In the genomic region with DNA sequence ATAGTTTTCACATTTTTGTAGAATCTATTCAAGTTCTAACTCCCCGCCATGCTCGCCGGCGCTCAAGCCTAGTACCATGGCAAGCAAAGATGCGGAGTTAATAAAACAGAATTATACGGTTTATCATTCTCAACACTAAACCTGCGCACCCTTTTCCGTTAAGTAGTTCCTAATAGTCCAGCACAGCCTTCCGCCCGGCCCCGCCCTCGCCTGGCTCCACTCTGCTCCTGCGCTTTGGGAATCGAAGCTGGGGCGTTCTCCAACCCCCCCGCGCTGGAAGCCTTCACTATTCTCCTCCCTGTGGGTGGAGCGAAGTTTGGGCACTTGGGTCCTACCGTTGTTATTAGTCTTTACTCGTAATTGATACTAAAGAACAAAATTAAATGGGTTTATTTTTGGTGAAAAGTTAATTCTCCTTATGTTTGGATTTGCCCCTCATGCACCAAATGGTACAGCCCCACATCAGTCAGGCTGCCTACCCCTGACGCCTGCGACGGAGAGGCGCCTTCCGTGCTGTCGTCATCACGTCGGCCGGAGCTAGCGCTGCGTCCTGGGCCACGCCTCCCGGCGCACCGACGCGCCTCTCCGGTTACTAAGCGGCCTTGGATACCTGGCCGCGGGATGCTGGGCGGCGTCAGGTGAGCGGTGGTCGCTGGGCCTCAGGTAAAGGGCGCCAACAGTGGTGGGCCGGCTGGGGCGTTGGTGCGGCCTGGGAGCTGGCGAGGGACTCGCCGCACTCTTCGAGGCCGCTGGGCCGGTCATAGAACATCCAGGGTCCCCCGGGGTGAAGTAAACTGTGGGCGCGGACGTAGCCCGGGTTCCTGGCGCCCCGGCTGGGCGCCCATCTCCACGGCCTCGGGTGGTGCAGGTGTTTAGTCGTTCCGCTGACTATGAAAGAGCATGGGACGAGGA, we compare ENCODE assay signal across 8 cellular contexts. TPM values are rescaled to one million over a fixed set of nuclear protein-coding genes. Genes with fewer than 3 reads are reported as not detected.
DNase-seq lines count a peak whose midpoint lies in the region; ATAC-seq, FAIRE-seq and TF ChIP-seq lines count a peak whose summit lies in the region.

A gene with protein sequence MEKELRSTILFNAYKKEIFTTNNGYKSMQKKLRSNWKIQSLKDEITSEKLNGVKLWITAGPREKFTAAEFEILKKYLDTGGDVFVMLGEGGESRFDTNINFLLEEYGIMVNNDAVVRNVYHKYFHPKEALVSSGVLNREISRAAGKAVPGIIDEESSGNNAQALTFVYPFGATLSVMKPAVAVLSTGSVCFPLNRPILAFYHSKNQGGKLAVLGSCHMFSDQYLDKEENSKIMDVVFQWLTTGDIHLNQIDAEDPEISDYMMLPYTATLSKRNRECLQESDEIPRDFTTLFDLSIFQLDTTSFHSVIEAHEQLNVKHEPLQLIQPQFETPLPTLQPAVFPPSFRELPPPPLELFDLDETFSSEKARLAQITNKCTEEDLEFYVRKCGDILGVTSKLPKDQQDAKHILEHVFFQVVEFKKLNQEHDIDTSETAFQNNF (plus strand): TSS at position 546 of the 912 bp plus-strand sequence. CDS start 3,762 bp downstream, outside the sequence.

- H3K27me3 Mint-ChIP-seq in T-helper 17 cell: peaks cover 6% of the 10 kb centered on the region

- no peaks in the 10 kb centered on the region for H3K9me3 ChIP-seq in T-helper 17 cell (ENCODE audit: control insufficient read depth, low read length, poor library complexity, severe bottlenecking)
- H3K9me3 ChIP-seq in psoas muscle: no peaks in the 10 kb centered on the region

- intact Hi-C loops in left ventricle myocardium superior (cut with micrococcal nuclease): no loop called here
- intact Hi-C loops in psoas muscle (cut with DNase I): loop anchor here (5.0 kb wide), 1 partner anchor 133 kb away; a partner anchor contains a TSS

- peaks cover 5% of the 10 kb centered on the region for H3K4me1 ChIP-seq in psoas muscle

- H3K4me3 ChIP-seq in psoas muscle: peak within 1 kb of the TSS; percentile 89

- DNase-seq in GM13977 (ENCODE audit: low spot score): peak; percentile 93
- DNase-seq in NCI-H1694 treated with DMSO at 0.1 percent for 48 hours (lab: John Stamatoyannopoulos, UW): peak; percentile 90
- DNase-seq in T-helper 17 cell: peak; percentile 75 to 80 (median 76)
- peak; percentile 96 for DNase-seq in left ventricle myocardium superior
- DNase-seq in psoas muscle: peak; percentile 92 to 96
- peak; percentile 100 for DNase-seq in urothelium cell line (ENCODE audit: low spot score)

- no peak for TF ChIP-seq CTCF in GM13977 (IDR thresholded peaks at IDR 0.05; ENCODE audit: extremely low read depth, insufficient read depth, missing control alignments)
- no peak for TF ChIP-seq CTCF in psoas muscle (IDR thresholded peaks at IDR 0.05)

- peak; percentile 96 for FAIRE-seq in urothelium cell line (lab: Jason Lieb, UNC)

- H3K27ac ChIP-seq in angular gyrus (ENCODE audit: low read depth, low read length) (peak within 1 kb of the TSS; percentile 96), psoas muscle (peak within 1 kb of the TSS; percentile 79)

- no peaks in the 10 kb centered on the region for H3K27me3 ChIP-seq in psoas muscle (ENCODE audit: insufficient read depth in 3 of 3, low read length in 2 of 3)

- ATAC-seq in HG02884 (IDR thresholded peaks at IDR 0.05; ENCODE audit: unreplicated experiment) (peak; percentile 99), T-helper 17 cell (peak; percentile 98), left ventricle myocardium superior (peak; percentile 99), psoas muscle (peak; percentile 99 to 100 (median 100))

- H3K27ac Mint-ChIP-seq in T-helper 17 cell: peak within 1 kb of the TSS; percentile 94

- no peaks in the 10 kb centered on the region for H3K36me3 Mint-ChIP-seq in T-helper 17 cell (ENCODE audit: low read depth)

- peaks cover 0 to 16% of the 10 kb centered on the region in 2 donors for H3K36me3 ChIP-seq in psoas muscle (ENCODE audit: insufficient read depth in 1 of 2, low read depth in 1 of 2)

- in situ Hi-C loops in GM13977 (cut with MboI; ENCODE audit: low pct_unique_long_range_greater_than_20kb, low sequenced_read_pairs, unreplicated experiment): no loop called here

- peaks cover 18% of the 10 kb centered on the region for H3K4me1 Mint-ChIP-seq in T-helper 17 cell

- H3K4me3 Mint-ChIP-seq in T-helper 17 cell: peak within 1 kb of the TSS; percentile 95

- 0% methylated on average over 68 of the region's 68 CpGs for WGBS in psoas muscle, 3 donors

RNA-seq across cellular contexts. Expression of the gene that starts here (rescaled TPM):
- total RNA-seq in T-helper 17 cell (10 to 100 TPM; 13.6 to 15.5 TPM), left ventricle myocardium superior (5.2 TPM), psoas muscle (1 to 10 TPM; 2.5 to 5.3 (median 3.7) TPM)
- polyA plus RNA-seq in psoas muscle: 1 to 10 TPM; 2.9 to 4.9 (median 3.0) TPM

Comparison
In these comparisons a context has a peak if more than half of its experiments do, and no peak if none do; other contexts are left out.
1. Peak in every context shown above with its lines: DNase-seq, ATAC-seq, H3K4me3 ChIP-seq and H3K27ac ChIP-seq.